Comparison of ENCODE assay signal across 28 cellular contexts in the genomic region with DNA sequence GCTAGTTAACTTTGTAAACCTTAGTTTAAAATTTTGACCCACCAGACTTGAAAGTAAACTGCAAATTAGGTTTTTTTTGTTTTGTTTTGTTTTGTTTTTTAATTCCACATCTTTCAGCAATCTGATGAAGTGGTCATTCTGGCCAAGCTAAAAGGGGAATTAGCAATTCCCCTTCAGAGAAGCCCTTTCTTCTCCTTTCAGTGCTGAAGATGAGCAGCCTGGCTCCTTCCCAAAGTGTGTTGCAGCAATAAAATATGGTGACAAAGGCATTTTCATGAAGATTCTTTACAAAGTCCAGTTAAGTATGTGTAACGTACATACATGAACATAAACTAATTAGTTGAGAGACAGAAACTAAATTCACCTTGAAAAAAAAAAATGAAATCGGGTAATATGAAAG.
"Had no signal": no experiment of that assay in that cellular context is flagged by ENCODE, and none has a peak within 500 bp of the region (broad histone marks: within the 10 kb centered on the region; RNA-seq: fewer than 3 reads in every experiment).

No MANE protein-coding gene starts in this region.

- H3K4me2 ChIP-seq: smooth muscle cell had no signal

- H3K36me3 Mint-ChIP-seq: memory B cell; naive B cell; natural killer cell treated with Interleukin-12 subunit alpha and Interleukin-12 subunit beta and Interleukin-15 and Interleukin-18, amount 100 ng/mL, for 72 hours had no signal

- H3K9me3 Mint-ChIP-seq: dendritic cell treated with granulocyte-macrophage colony-stimulating factor and Interleukin-4, amounts not matched to agents 40 ng/mL and 50 ng/mL, for 4 days had no signal

- H3K4me1 Mint-ChIP-seq: central memory CD8-positive, alpha-beta T cell; memory B cell; naive B cell; stimulated activated naive CD8-positive, alpha-beta T cell treated with anti-CD3 and anti-CD28 coated beads, Interleukin-15, amount 100 ng/mL, for 72 hours had no signal

- DNase-seq: colonic mucosa; effector CD8-positive, alpha-beta T cell; endodermal cell; foreskin keratinocyte; left ventricle myocardium superior; lower lobe of right lung; naive B cell; pancreas; right lobe of liver; stimulated activated CD4-positive, alpha-beta T cell treated with anti-CD3 and anti-CD28 coated beads, Interleukin-12 subunit alpha, Interleukin-12 subunit beta, amount 100 ng/mL, for 4 hours; stimulated activated CD4-positive, alpha-beta T cell treated with anti-CD3 and anti-CD28 coated beads, Interleukin-1b, Interleukin-23, amount 100 ng/mL, for 48 hours; stimulated activated CD4-positive, alpha-beta T cell treated with anti-CD3 and anti-CD28 coated beads, Interleukin-4, amount 100 ng/mL, for 1 hour; stimulated activated CD8-positive, alpha-beta memory T cell treated with anti-CD3 and anti-CD28 coated beads, Interleukin-4, amount 100 ng/mL, for 48 hours; stimulated activated naive CD4-positive, alpha-beta T cell; stimulated activated naive CD8-positive, alpha-beta T cell treated with anti-CD3 and anti-CD28 coated beads, Interleukin-15, amount 100 ng/mL, for 72 hours; thyroid gland; trophoblast cell had no signal

- H3K27ac Mint-ChIP-seq: dendritic cell treated with granulocyte-macrophage colony-stimulating factor and Interleukin-4, amounts not matched to agents 40 ng/mL and 50 ng/mL, for 4 days; endodermal cell; memory B cell; naive B cell; natural killer cell treated with Interleukin-12 subunit alpha and Interleukin-12 subunit beta and Interleukin-15 and Interleukin-18, amount 100 ng/mL, for 72 hours; progenitor cell of endocrine pancreas; stimulated activated naive CD8-positive, alpha-beta T cell treated with anti-CD3 and anti-CD28 coated beads, Interleukin-15, amount 100 ng/mL, for 72 hours had no signal

- H3K4me3 Mint-ChIP-seq: central memory CD8-positive, alpha-beta T cell; dendritic cell treated with granulocyte-macrophage colony-stimulating factor and Interleukin-4, amounts not matched to agents 40 ng/mL and 50 ng/mL, for 4 days; endodermal cell; memory B cell; naive B cell; natural killer cell treated with Interleukin-12 subunit alpha and Interleukin-12 subunit beta and Interleukin-15 and Interleukin-18, amount 100 ng/mL, for 72 hours; stimulated activated naive CD8-positive, alpha-beta T cell treated with anti-CD3 and anti-CD28 coated beads, Interleukin-15, amount 100 ng/mL, for 72 hours had no signal

- H3K27ac ChIP-seq: colonic mucosa, epithelial cell of prostate, esophagus muscularis mucosa, foreskin keratinocyte, gastroesophageal sphincter, lower lobe of right lung, neutrophil, pancreas, right lobe of liver, thyroid gland had no signal

- H3K27me3 Mint-ChIP-seq: central memory CD8-positive, alpha-beta T cell; memory B cell; natural killer cell treated with Interleukin-12 subunit alpha and Interleukin-12 subunit beta and Interleukin-15 and Interleukin-18, amount 100 ng/mL, for 72 hours; stimulated activated naive CD8-positive, alpha-beta T cell treated with anti-CD3 and anti-CD28 coated beads, Interleukin-15, amount 100 ng/mL, for 72 hours had no signal

- H3K4me3 ChIP-seq: colonic mucosa, esophagus muscularis mucosa, gastroesophageal sphincter, lower lobe of right lung, mucosa of descending colon, pancreas, right lobe of liver, smooth muscle cell, thyroid gland had no signal

- H3K4me1 ChIP-seq: colonic mucosa, esophagus muscularis mucosa, foreskin keratinocyte, gastroesophageal sphincter, lower lobe of right lung, right lobe of liver, thyroid gland had no signal

- H3K27me3 ChIP-seq: colonic mucosa, esophagus muscularis mucosa, gastroesophageal sphincter, neutrophil, pancreas, right lobe of liver, thyroid gland had no signal

- H3K9me3 ChIP-seq: colonic mucosa, esophagus muscularis mucosa, gastroesophageal sphincter, lower lobe of right lung, mucosa of descending colon, neutrophil, pancreas, right lobe of liver, thyroid gland had no signal

- H3K36me3 ChIP-seq: colonic mucosa, esophagus muscularis mucosa, gastroesophageal sphincter, lower lobe of right lung, neutrophil, pancreas, right lobe of liver, thyroid gland had no signal
